In genomic region chr16:30771726-30772125, GRCh38 we compare ENCODE assay signal across 20 cellular contexts. TPM values are rescaled to one million over a fixed set of nuclear protein-coding genes. Genes with fewer than 3 reads are reported as not detected.
"Had no signal": no experiment of that assay in that cellular context is flagged by ENCODE, and none has a peak within 500 bp of the region (broad histone marks: within the 10 kb centered on the region; RNA-seq: fewer than 3 reads in every experiment).

No MANE protein-coding gene starts in this region.

- H3K4me1 ChIP-seq: prostate gland had no signal

- H3K4me3 ChIP-seq: ascending aorta, prostate gland, right atrium auricular region, suprapubic skin, vagina had no signal

- H3K27ac ChIP-seq: ascending aorta, prostate gland, right atrium auricular region, suprapubic skin, vagina had no signal

- DNase-seq: activated CD4-positive, alpha-beta T cell treated with anti-CD3 and anti-CD28 coated beads for 36 hours; activated CD4-positive, alpha-beta T cell treated with anti-CD3 and anti-CD28 coated beads, Interleukin-2, amount 50 U/mL, for 48 hours; activated naive CD4-positive, alpha-beta T cell treated with anti-CD3 and anti-CD28 coated beads, Interleukin-2, amount 10 ng/mL, durations not matched to agents 7 days and 5 days; activated T-cell treated with anti-CD3 and anti-CD28 coated beads, Interleukin-2, amount 50 U/mL, for 1 hour; cortex of kidney; effector CD4-positive, alpha-beta T cell; midbrain; nephron progenitor cell; occipital lobe; stimulated activated CD4-positive, alpha-beta T cell treated with anti-CD3 and anti-CD28 coated beads, Interleukin-2, amount 100 ng/mL, for 24 hours; trophoblast cell had no signal

- FAIRE-seq: endothelial cell of umbilical vein, islet of Langerhans, TTC549 had no signal

- H3K9me3 ChIP-seq: ascending aorta, prostate gland, right atrium auricular region, suprapubic skin, vagina had no signal

- H3K27me3 ChIP-seq: ascending aorta, right atrium auricular region, suprapubic skin, vagina had no signal

- ATAC-seq: activated CD4-positive, alpha-beta T cell treated with anti-CD3 and anti-CD28 coated beads for 36 hours; WTC11 had no signal

RNA-seq across cellular contexts. Expression of gene CFAP119, which starts 9.9 kb away (rescaled TPM):
- total RNA-seq: ascending aorta had no signal
